Comparison of ENCODE assay signal across 1 cellular context in the genomic region with DNA sequence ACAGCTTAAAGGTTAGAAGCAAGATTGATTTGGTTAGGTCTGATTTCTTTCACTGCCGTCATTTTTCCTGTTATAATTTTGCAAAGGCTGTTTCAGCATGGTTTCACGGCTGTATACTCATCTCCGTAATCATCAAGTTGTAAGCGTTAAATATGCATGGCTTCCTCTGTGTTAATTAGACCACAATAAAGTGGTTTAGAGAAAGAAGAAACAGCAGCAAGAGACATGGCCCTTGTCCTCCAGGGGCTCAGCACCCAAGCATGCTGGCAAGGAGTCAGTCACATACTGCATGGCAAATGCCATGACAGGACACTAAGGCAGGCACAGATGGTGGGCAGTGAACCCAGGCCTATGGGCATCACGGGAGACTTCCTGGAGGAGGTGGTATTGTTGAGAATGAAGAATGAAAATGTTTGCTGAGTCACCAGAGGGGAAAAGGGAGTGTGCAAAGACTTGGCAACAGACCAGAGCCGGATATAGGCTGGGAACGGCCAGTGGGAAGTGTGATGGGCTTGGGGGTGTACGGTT.
TF ChIP-seq lines count a peak whose summit lies in the region.

No MANE protein-coding gene starts in this region.

TF ChIP-seq in IMR-90, 13 proteins besides CTCF, POLR2A, EP300 and RAD21:
- no peak for TF ChIP-seq BHLHE40 (IDR thresholded peaks at IDR 0.05; ENCODE audit: low read depth, low read length)
- TF ChIP-seq NFE2L2 (IDR thresholded peaks at IDR 0.05; ENCODE audit: low read depth, low read length): 0 out of 2 replicates have a peak, but pooled peaks have one; percentile 13
